12 cellular contexts compared by ENCODE assay signal in the genomic region with DNA sequence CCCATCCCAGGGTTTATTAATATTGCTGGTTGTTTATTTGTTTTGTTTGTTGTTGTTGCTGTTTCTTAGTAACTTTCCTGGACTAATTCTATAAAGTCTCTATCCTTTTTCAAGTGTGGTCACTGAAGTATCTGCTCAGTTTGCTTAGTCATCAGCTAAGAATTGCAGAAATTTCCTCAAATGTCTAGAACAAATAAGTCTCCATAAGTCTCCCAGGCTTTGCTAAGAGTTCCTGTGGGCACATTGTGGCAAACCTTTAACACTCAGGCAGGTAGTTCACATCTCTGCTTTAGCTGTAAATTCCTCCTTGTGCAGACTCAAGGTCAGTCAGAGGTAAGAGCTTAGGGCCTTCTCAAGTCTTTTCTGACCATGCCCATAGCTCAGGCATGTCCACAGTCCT.
DNase-seq lines count a peak whose midpoint lies in the region.
"Had no signal": no experiment of that assay in that cellular context is flagged by ENCODE, and none has a peak within 500 bp of the region (broad histone marks: within the 10 kb centered on the region; RNA-seq: fewer than 3 reads in every experiment).

No MANE protein-coding gene starts in this region.

- peak; percentile 58 for DNase-seq in DMS53 (lab: John Stamatoyannopoulos, UW)
- no peak for DNase-seq in DMS53 treated with DMSO at 0.1 percent for 48 hours (lab: John Stamatoyannopoulos, UW; ENCODE audit: unreplicated experiment)
- DNase-seq in SW480 (ENCODE audit: low spot score), result peak; percentile 55
- DNase-seq in fibroblast of the conjunctiva (ENCODE audit: low read depth), result peak; percentile 9
- peak; percentile 37 for DNase-seq in smooth muscle cell of the brain vasculature (ENCODE audit: low read depth, low spot score)
- no peak for DNase-seq in activated gamma-delta T cell treated with Interleukin-2 at 50 U/mL for 16 hours
- no peak for DNase-seq in activated CD8-positive, alpha-beta memory T cell treated with anti-CD3 and anti-CD28 coated beads, Interleukin-2, amount 50 U/mL, for 4 hours
- DNase-seq in NCI-H187 (lab: John Stamatoyannopoulos, UW), result no peak
- DNase-seq: NCI-H1092, NCI-H748 treated with DMSO at 0.1 percent for 48 hours, psoas muscle, transverse colon had no signal

Comparison
In these comparisons a context has a peak if more than half of its experiments do, and no peak if none do; other contexts are left out.
1. DNase-seq: peak in DMS53 (single experiment), SW480 (single experiment), fibroblast of the conjunctiva (single experiment) and smooth muscle cell of the brain vasculature (single experiment); none in DMS53 treated with DMSO at 0.1 percent for 48 hours (single experiment), activated gamma-delta T cell treated with Interleukin-2 at 50 U/mL for 16 hours (single experiment), activated CD8-positive, alpha-beta memory T cell treated with anti-CD3 and anti-CD28 coated beads, Interleukin-2, amount 50 U/mL, for 4 hours (single experiment) and NCI-H187 (0 of 2).